Comparison of ENCODE assay signal across 8 cellular contexts in the genomic region with DNA sequence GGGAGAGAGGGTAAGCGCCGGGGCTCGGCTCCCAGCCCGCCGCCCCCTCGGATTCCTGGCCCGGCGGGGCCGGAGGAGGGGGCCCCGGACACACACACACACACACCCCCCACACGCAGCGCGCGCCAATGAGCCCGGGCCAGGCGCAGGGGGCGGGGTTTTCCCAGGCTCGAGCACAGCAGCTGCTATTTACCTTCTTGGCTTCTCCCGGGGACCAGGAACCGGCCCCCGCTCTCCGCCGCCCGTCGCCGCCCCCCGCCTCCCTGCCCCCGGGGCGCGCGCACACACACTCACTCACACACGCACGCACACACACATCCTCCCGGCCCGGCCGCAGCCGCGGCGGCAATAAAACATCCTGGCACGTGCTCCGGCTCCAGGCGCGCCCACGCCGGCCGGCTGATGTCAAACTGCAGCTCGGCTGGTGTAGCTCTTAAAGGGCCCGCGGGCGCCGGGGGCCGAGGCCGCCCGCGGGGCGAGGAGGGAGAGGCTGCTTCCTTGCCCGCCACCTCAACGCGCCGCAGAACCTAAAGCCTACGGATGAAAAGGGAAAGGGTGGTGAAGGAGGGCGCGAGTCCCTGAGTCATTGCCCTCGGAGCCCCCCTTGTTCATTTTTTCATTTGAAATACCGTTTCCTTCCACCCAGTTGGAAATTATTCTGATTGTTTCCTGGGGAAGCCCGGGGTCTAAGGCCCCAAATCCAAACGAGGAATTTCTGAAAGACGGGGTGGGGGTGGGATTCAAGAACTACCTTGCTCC.
DNase-seq lines count a peak whose midpoint lies in the region; ATAC-seq lines count a peak whose summit lies in the region.

No MANE protein-coding gene starts in this region.

- H3K4me1 Mint-ChIP-seq in memory B cell, result peaks cover 57% of the 10 kb centered on the region

- H3K27me3 Mint-ChIP-seq in memory B cell, result peaks cover 1% of the 10 kb centered on the region

- no peaks in the 10 kb centered on the region for H3K9me3 Mint-ChIP-seq in memory B cell

- no peaks in the 10 kb centered on the region for H3K9me3 ChIP-seq in BLaER1

- H3K9ac ChIP-seq in BLaER1, result peak overlapping the region; percentile 43; the same call in 1 of the 2 replicates

- peak overlapping the region; percentile 99 for H3K4me2 ChIP-seq in BLaER1

- H3K36me3 ChIP-seq in BLaER1, result no peaks in the 10 kb centered on the region

- peak overlapping the region; percentile 68 for H3K4me3 ChIP-seq in BLaER1

- no peak overlapping the region; the same call in 1 of the 2 replicates for H3K27ac ChIP-seq in BLaER1

- peak overlapping the region; percentile 95 for H3K27ac Mint-ChIP-seq in memory B cell

- peak; percentile 77 for DNase-seq in NCI-H748 treated with DMSO at 0.1 percent for 48 hours (lab: John Stamatoyannopoulos, UW)
- DNase-seq in activated CD8-positive, alpha-beta memory T cell treated with anti-CD3 and anti-CD28 coated beads for 1 hour (ENCODE audit: extremely low read depth in 1 of 2, low read depth in 1 of 2), result peak; percentile 43 to 62
- peak; percentile 57 for DNase-seq in effector CD4-positive, alpha-beta T cell
- DNase-seq in memory B cell (ENCODE audit: low spot score in 2 of 2), result peak; percentile 84 to 90
- DNase-seq in stimulated activated CD8-positive, alpha-beta memory T cell treated with anti-CD3 and anti-CD28 coated beads, Interleukin-12 subunit alpha, Interleukin-12 subunit beta, amount 100 ng/mL, for 1 hour (ENCODE audit: low read depth), result peak; percentile 56

- ATAC-seq in GM19351 (IDR thresholded peaks at IDR 0.05; ENCODE audit: unreplicated experiment), result peak; percentile 29
- ATAC-seq in HG03558 (IDR thresholded peaks at IDR 0.05; ENCODE audit: extremely low read depth, unreplicated experiment), result peak; percentile 25
- ATAC-seq in memory B cell (ENCODE audit: low read depth), result peak; percentile 42

- H3K27me3 ChIP-seq in BLaER1, result peaks cover 97% of the 10 kb centered on the region

- peak overlapping the region; percentile 81 for H3K4me3 Mint-ChIP-seq in memory B cell

- H3K4me1 ChIP-seq in BLaER1, result peaks cover 55% of the 10 kb centered on the region

- H4K20me1 ChIP-seq in BLaER1, result peaks cover 97% of the 10 kb centered on the region

- peaks cover 2% of the 10 kb centered on the region for H3K36me3 Mint-ChIP-seq in memory B cell
